In the genomic region with DNA sequence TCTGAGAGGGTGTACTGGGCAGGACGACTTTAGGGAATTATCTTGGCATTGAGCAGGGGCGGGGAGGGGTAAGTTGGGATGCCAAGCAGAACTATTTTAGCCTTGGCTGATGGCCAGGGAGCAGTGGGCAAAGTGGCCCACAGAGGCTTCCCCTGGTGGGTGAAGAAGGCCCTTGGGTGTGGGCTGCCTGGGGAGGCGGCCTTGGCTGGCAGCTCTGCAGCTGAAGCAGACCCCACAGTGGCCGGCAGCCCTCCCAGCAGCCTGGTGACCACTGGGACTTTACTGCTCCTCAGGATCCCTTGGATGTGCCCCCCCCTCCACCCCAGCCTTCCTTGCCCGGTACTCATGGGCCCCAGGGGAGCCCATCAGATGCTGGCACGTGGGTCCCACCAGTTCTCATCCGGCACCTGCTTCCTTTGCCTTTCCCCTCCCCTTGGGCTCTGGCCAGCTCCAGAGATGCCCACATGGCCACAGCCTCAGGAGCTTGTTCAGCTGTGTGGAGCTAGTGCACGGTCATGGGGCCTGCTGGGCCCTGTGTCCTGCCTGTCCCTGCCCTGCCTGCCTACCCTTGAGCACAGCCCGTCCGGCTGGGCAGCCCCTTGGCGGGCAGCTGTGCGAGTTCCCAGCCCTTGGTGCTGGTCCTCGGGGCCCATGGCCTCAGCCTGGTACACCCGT, we compare ENCODE assay signal across 15 cellular contexts.
DNase-seq lines count a peak whose midpoint lies in the region; ATAC-seq, FAIRE-seq and TF ChIP-seq lines count a peak whose summit lies in the region.
"Had no signal": no experiment of that assay in that cellular context is flagged by ENCODE, and none has a peak within 500 bp of the region (broad histone marks: within the 10 kb centered on the region; RNA-seq: fewer than 3 reads in every experiment).

No MANE protein-coding gene starts in this region.

- intact Hi-C loops in pancreas (cut with DNase I) = no loop called here
- intact Hi-C loops in activated T-helper 2 cell treated with anti-CD3 and anti-CD28 coated beads, Interferon-gamma antibody, Interleukin-2, Interleukin-4, amounts not matched to agents 10 μg/mL and 5 μg/mL and 100 μg/mL, durations not matched to agents 14 hours and 24 hours and 36 hours (cut with micrococcal nuclease) = no loop called here

- H3K36me3 ChIP-seq in right atrium auricular region (no peaks in the 10 kb centered on the region), pancreas (no peaks in the 10 kb centered on the region)

- no peak for FAIRE-seq in pancreas (lab: Jason Lieb, UNC)
- FAIRE-seq: GM12878, RCC 7860 had no signal

- H3K27ac Mint-ChIP-seq in activated T-helper 2 cell treated with anti-CD3 and anti-CD28 coated beads, Interferon-gamma antibody, Interleukin-2, Interleukin-4, amounts not matched to agents 10 μg/mL and 5 μg/mL and 100 μg/mL, durations not matched to agents 14 hours and 24 hours and 36 hours = no peak overlapping the region

- H3K27ac ChIP-seq in right atrium auricular region = no peak overlapping the region
- peak overlapping the region in 3 of 4 donors; percentile 3 to 53 (median 44) for H3K27ac ChIP-seq in pancreas

- H3K4me3 ChIP-seq in right atrium auricular region (no peak overlapping the region), pancreas (no peak overlapping the region)
- H3K4me3 ChIP-seq: GM12878 had no signal

- TF ChIP-seq CTCF in right atrium auricular region (IDR thresholded peaks at IDR 0.05) (no peak), pancreas (IDR thresholded peaks at IDR 0.05) (no peak)

- peak; percentile 27 to 67 (median 44) for ATAC-seq in pancreas
- ATAC-seq: GM12878 had no signal

- H3K27me3 ChIP-seq in right atrium auricular region (no peaks in the 10 kb centered on the region), pancreas (no peaks in the 10 kb centered on the region)

- H3K9me3 Mint-ChIP-seq in activated T-helper 2 cell treated with anti-CD3 and anti-CD28 coated beads, Interferon-gamma antibody, Interleukin-2, Interleukin-4, amounts not matched to agents 10 μg/mL and 5 μg/mL and 100 μg/mL, durations not matched to agents 14 hours and 24 hours and 36 hours = no peaks in the 10 kb centered on the region

- peaks cover 0 to 36% of the 10 kb centered on the region in 2 donors for H3K4me1 ChIP-seq in right atrium auricular region
- H3K4me1 ChIP-seq in pancreas = peaks cover 4 to 21% (median 15%) of the 10 kb centered on the region in 3 donors

- 75 to 78% methylated on average over 14 of the region's 14 CpGs for WGBS in pancreas, 2 donors

- DNase-seq in DMS 273 (lab: John Stamatoyannopoulos, UW; ENCODE audit: unreplicated experiment) = peak; percentile 72
- DNase-seq in activated CD8-positive, alpha-beta memory T cell treated with anti-CD3 and anti-CD28 coated beads for 24 hours = peak; percentile 42
- DNase-seq in right atrium auricular region (ENCODE audit: low spot score) = peak; percentile 53
- peak in 2 of 6 donors; percentile 23 to 79 for DNase-seq in pancreas
- DNase-seq in AML-193 (lab: John Stamatoyannopoulos, UW) = no peak
- no peak for DNase-seq in activated T-helper 2 cell treated with anti-CD3 and anti-CD28 coated beads, Interferon-gamma antibody, Interleukin-2, Interleukin-4, amounts not matched to agents 10 μg/mL and 5 μg/mL and 100 μg/mL, durations not matched to agents 14 hours and 24 hours and 36 hours (ENCODE audit: low spot score)
- no peak for DNase-seq in cerebellar nuclear complex (lab: John Stamatoyannopoulos, UW)
- no peak for DNase-seq in NCI-H146 (lab: John Stamatoyannopoulos, UW)
- DNase-seq: activated T-cell treated with anti-CD3 and anti-CD28 coated beads, Interleukin-2, amount 50 U/mL, for 48 hours; amygdala; KG1; midbrain; NCI-H1436 had no signal

- H3K9me3 ChIP-seq in right atrium auricular region (no peaks in the 10 kb centered on the region), pancreas (no peaks in the 10 kb centered on the region)

- peaks cover 6% of the 10 kb centered on the region for H3K27me3 Mint-ChIP-seq in activated T-helper 2 cell treated with anti-CD3 and anti-CD28 coated beads, Interferon-gamma antibody, Interleukin-2, Interleukin-4, amounts not matched to agents 10 μg/mL and 5 μg/mL and 100 μg/mL, durations not matched to agents 14 hours and 24 hours and 36 hours (ENCODE audit: low read depth)

- H3K36me3 Mint-ChIP-seq in activated T-helper 2 cell treated with anti-CD3 and anti-CD28 coated beads, Interferon-gamma antibody, Interleukin-2, Interleukin-4, amounts not matched to agents 10 μg/mL and 5 μg/mL and 100 μg/mL, durations not matched to agents 14 hours and 24 hours and 36 hours (ENCODE audit: low read depth) = no peaks in the 10 kb centered on the region

- H3K4me3 Mint-ChIP-seq in activated T-helper 2 cell treated with anti-CD3 and anti-CD28 coated beads, Interferon-gamma antibody, Interleukin-2, Interleukin-4, amounts not matched to agents 10 μg/mL and 5 μg/mL and 100 μg/mL, durations not matched to agents 14 hours and 24 hours and 36 hours (ENCODE audit: low read depth) = no peak overlapping the region

- peaks cover 15% of the 10 kb centered on the region for H3K4me1 Mint-ChIP-seq in activated T-helper 2 cell treated with anti-CD3 and anti-CD28 coated beads, Interferon-gamma antibody, Interleukin-2, Interleukin-4, amounts not matched to agents 10 μg/mL and 5 μg/mL and 100 μg/mL, durations not matched to agents 14 hours and 24 hours and 36 hours (ENCODE audit: low read depth)

Comparison
In these comparisons a context has a peak if more than half of its experiments do, and no peak if none do; other contexts are left out.
1. DNase-seq: peak in DMS 273 (single experiment), activated CD8-positive, alpha-beta memory T cell treated with anti-CD3 and anti-CD28 coated beads for 24 hours (single experiment) and right atrium auricular region (single experiment); none in AML-193 (0 of 2), activated T-helper 2 cell treated with anti-CD3 and anti-CD28 coated beads, Interferon-gamma antibody, Interleukin-2, Interleukin-4, amounts not matched to agents 10 μg/mL and 5 μg/mL and 100 μg/mL, durations not matched to agents 14 hours and 24 hours and 36 hours (single experiment), cerebellar nuclear complex (0 of 2) and NCI-H146 (single experiment).
2. H3K27ac ChIP-seq: peak in pancreas (3 of 4); none in right atrium auricular region (0 of 2).